ENCODE assay signal across 1 cellular context in the genomic region with DNA sequence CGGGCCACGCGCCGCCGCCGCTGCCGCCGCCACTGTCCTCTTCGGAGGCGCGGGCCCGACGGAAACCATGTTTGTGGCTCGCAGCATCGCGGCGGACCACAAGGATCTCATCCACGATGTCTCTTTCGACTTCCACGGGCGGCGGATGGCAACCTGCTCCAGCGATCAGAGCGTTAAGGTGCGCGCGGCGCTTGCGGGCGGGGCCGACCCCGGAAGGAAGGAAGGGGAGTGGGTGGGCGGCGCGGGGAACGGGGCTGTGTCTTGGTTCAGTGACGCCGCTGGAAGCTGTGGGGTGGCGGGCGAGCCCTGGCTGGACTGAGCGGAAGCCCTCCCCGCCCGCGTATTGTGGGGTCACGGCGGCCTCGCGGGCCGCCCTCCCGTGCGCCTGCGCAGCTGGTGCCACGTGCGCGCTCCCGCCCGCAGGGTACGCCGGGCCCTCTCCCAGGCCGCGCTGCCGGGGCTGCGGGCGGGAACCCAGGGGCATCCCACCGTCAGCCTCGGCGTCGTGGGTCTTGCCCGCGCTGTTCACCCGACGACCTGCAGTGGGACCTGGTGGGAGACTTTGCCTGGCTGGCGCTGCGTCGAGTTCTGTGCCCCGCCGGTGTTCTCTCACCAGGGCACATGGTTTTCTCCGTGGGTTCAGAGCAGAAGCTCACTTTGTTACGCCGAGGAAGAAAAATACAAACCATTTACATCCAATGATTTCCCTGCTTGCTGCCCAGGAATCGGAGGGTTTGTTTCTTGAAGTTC.
TF ChIP-seq lines count a peak whose summit lies in the region.

No MANE protein-coding gene starts in this region.

TF ChIP-seq in K562, 482 proteins besides CTCF, POLR2A, EP300 and RAD21 (continued from another document and continues in another):
- TF ChIP-seq, protein P1, sequence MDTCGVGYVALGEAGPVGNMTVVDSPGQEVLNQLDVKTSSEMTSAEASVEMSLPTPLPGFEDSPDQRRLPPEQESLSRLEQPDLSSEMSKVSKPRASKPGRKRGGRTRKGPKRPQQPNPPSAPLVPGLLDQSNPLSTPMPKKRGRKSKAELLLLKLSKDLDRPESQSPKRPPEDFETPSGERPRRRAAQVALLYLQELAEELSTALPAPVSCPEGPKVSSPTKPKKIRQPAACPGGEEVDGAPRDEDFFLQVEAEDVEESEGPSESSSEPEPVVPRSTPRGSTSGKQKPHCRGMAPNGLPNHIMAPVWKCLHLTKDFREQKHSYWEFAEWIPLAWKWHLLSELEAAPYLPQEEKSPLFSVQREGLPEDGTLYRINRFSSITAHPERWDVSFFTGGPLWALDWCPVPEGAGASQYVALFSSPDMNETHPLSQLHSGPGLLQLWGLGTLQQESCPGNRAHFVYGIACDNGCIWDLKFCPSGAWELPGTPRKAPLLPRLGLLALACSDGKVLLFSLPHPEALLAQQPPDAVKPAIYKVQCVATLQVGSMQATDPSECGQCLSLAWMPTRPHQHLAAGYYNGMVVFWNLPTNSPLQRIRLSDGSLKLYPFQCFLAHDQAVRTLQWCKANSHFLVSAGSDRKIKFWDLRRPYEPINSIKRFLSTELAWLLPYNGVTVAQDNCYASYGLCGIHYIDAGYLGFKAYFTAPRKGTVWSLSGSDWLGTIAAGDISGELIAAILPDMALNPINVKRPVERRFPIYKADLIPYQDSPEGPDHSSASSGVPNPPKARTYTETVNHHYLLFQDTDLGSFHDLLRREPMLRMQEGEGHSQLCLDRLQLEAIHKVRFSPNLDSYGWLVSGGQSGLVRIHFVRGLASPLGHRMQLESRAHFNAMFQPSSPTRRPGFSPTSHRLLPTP (IDR thresholded peaks at IDR 0.05; ENCODE audit: borderline replicate concordance, extremely low read depth, insufficient read length): no peak
- TF ChIP-seq HNRNPH1 (optimal IDR thresholded peaks at IDR 0.05; ENCODE audit: low read depth, low read length): no peak
- no peak for TF ChIP-seq SPI1 (IDR thresholded peaks at IDR 0.05; ENCODE audit: borderline replicate concordance, low read depth, low read length)
- TF ChIP-seq ARID2 (IDR thresholded peaks at IDR 0.05): no peak
- TF ChIP-seq, protein P2, sequence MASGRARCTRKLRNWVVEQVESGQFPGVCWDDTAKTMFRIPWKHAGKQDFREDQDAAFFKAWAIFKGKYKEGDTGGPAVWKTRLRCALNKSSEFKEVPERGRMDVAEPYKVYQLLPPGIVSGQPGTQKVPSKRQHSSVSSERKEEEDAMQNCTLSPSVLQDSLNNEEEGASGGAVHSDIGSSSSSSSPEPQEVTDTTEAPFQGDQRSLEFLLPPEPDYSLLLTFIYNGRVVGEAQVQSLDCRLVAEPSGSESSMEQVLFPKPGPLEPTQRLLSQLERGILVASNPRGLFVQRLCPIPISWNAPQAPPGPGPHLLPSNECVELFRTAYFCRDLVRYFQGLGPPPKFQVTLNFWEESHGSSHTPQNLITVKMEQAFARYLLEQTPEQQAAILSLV (tag; IDR thresholded peaks at IDR 0.05): no peak
- no peak for TF ChIP-seq BRF1 (IDR thresholded peaks at IDR 0.05; ENCODE audit: borderline replicate concordance, extremely low read depth, insufficient read length)
- TF ChIP-seq MEF2D (tag; conservative IDR thresholded peaks at IDR 0.05; ENCODE audit: low read depth): no peak
- TF ChIP-seq, protein P3, sequence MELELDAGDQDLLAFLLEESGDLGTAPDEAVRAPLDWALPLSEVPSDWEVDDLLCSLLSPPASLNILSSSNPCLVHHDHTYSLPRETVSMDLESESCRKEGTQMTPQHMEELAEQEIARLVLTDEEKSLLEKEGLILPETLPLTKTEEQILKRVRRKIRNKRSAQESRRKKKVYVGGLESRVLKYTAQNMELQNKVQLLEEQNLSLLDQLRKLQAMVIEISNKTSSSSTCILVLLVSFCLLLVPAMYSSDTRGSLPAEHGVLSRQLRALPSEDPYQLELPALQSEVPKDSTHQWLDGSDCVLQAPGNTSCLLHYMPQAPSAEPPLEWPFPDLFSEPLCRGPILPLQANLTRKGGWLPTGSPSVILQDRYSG (tag; conservative IDR thresholded peaks at IDR 0.05; ENCODE audit: low read depth): peak; percentile 86
- TF ChIP-seq NR3C1 (CRISPR knock-in tag; IDR thresholded peaks at IDR 0.05): peak; percentile 96
- TF ChIP-seq ZNF408 (CRISPR knock-in tag; IDR thresholded peaks at IDR 0.05; ENCODE audit: low read depth): no peak
- peak; percentile 11 for TF ChIP-seq NEUROD1 (IDR thresholded peaks at IDR 0.05; ENCODE audit: borderline replicate concordance, low read depth, low read length, partially characterized antibody)
- TF ChIP-seq KAT2B (IDR thresholded peaks at IDR 0.05; ENCODE audit: low read depth, low read length): no peak
- no peak for TF ChIP-seq MAFF (IDR thresholded peaks at IDR 0.05; ENCODE audit: low read length)
- peak; percentile 91 for TF ChIP-seq PHF8 (IDR thresholded peaks at IDR 0.05; ENCODE audit: borderline replicate concordance, low read length)
- TF ChIP-seq, protein P4, sequence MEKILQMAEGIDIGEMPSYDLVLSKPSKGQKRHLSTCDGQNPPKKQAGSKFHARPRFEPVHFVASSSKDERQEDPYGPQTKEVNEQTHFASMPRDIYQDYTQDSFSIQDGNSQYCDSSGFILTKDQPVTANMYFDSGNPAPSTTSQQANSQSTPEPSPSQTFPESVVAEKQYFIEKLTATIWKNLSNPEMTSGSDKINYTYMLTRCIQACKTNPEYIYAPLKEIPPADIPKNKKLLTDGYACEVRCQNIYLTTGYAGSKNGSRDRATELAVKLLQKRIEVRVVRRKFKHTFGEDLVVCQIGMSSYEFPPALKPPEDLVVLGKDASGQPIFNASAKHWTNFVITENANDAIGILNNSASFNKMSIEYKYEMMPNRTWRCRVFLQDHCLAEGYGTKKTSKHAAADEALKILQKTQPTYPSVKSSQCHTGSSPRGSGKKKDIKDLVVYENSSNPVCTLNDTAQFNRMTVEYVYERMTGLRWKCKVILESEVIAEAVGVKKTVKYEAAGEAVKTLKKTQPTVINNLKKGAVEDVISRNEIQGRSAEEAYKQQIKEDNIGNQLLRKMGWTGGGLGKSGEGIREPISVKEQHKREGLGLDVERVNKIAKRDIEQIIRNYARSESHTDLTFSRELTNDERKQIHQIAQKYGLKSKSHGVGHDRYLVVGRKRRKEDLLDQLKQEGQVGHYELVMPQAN (IDR thresholded peaks at IDR 0.05; ENCODE audit: borderline replicate concordance): peak; percentile 76; the same call in 1 of the 2 replicates
- no peak for TF ChIP-seq ZNF699 (CRISPR knock-in tag; IDR thresholded peaks at IDR 0.05; ENCODE audit: insufficient replicate concordance)
- TF ChIP-seq EWSR1 (IDR thresholded peaks at IDR 0.05; ENCODE audit: borderline replicate concordance, low read depth, partially characterized antibody): no peak
- TF ChIP-seq, protein P5, sequence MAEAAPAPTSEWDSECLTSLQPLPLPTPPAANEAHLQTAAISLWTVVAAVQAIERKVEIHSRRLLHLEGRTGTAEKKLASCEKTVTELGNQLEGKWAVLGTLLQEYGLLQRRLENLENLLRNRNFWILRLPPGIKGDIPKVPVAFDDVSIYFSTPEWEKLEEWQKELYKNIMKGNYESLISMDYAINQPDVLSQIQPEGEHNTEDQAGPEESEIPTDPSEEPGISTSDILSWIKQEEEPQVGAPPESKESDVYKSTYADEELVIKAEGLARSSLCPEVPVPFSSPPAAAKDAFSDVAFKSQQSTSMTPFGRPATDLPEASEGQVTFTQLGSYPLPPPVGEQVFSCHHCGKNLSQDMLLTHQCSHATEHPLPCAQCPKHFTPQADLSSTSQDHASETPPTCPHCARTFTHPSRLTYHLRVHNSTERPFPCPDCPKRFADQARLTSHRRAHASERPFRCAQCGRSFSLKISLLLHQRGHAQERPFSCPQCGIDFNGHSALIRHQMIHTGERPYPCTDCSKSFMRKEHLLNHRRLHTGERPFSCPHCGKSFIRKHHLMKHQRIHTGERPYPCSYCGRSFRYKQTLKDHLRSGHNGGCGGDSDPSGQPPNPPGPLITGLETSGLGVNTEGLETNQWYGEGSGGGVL (CRISPR knock-in tag; IDR thresholded peaks at IDR 0.05): no peak
- TF ChIP-seq, protein P6, sequence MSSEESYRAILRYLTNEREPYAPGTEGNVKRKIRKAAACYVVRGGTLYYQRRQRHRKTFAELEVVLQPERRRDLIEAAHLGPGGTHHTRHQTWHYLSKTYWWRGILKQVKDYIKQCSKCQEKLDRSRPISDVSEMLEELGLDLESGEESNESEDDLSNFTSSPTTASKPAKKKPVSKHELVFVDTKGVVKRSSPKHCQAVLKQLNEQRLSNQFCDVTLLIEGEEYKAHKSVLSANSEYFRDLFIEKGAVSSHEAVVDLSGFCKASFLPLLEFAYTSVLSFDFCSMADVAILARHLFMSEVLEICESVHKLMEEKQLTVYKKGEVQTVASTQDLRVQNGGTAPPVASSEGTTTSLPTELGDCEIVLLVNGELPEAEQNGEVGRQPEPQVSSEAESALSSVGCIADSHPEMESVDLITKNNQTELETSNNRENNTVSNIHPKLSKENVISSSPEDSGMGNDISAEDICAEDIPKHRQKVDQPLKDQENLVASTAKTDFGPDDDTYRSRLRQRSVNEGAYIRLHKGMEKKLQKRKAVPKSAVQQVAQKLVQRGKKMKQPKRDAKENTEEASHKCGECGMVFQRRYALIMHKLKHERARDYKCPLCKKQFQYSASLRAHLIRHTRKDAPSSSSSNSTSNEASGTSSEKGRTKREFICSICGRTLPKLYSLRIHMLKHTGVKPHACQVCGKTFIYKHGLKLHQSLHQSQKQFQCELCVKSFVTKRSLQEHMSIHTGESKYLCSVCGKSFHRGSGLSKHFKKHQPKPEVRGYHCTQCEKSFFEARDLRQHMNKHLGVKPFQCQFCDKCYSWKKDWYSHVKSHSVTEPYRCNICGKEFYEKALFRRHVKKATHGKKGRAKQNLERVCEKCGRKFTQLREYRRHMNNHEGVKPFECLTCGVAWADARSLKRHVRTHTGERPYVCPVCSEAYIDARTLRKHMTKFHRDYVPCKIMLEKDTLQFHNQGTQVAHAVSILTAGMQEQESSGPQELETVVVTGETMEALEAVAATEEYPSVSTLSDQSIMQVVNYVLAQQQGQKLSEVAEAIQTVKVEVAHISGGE (CRISPR knock-in tag; IDR thresholded peaks at IDR 0.05): peak in 1 of 3 experiments; percentile 70; a peak in 2 of 6 replicates
- peak; percentile 93 for TF ChIP-seq ZNF232 (CRISPR knock-in tag; IDR thresholded peaks at IDR 0.05)
- no peak for TF ChIP-seq ATF1 (CRISPR knock-in tag; IDR thresholded peaks at IDR 0.05)
- TF ChIP-seq ATF1 (tag; IDR thresholded peaks at IDR 0.05): peak; percentile 81
- no peak for TF ChIP-seq ARID1B (IDR thresholded peaks at IDR 0.05)
- TF ChIP-seq ZBTB7A (IDR thresholded peaks at IDR 0.05; ENCODE audit: borderline replicate concordance, control insufficient read depth, low read depth, low read length): peak; percentile 85; the same call in 1 of the 2 replicates
- TF ChIP-seq, protein P7, sequence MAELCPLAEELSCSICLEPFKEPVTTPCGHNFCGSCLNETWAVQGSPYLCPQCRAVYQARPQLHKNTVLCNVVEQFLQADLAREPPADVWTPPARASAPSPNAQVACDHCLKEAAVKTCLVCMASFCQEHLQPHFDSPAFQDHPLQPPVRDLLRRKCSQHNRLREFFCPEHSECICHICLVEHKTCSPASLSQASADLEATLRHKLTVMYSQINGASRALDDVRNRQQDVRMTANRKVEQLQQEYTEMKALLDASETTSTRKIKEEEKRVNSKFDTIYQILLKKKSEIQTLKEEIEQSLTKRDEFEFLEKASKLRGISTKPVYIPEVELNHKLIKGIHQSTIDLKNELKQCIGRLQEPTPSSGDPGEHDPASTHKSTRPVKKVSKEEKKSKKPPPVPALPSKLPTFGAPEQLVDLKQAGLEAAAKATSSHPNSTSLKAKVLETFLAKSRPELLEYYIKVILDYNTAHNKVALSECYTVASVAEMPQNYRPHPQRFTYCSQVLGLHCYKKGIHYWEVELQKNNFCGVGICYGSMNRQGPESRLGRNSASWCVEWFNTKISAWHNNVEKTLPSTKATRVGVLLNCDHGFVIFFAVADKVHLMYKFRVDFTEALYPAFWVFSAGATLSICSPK (IDR thresholded peaks at IDR 0.05; ENCODE audit: borderline replicate concordance): no peak
- no peak; the same call in 1 of the 2 replicates for TF ChIP-seq ZNF239 (CRISPR knock-in tag; IDR thresholded peaks at IDR 0.05)
- TF ChIP-seq, protein P8, sequence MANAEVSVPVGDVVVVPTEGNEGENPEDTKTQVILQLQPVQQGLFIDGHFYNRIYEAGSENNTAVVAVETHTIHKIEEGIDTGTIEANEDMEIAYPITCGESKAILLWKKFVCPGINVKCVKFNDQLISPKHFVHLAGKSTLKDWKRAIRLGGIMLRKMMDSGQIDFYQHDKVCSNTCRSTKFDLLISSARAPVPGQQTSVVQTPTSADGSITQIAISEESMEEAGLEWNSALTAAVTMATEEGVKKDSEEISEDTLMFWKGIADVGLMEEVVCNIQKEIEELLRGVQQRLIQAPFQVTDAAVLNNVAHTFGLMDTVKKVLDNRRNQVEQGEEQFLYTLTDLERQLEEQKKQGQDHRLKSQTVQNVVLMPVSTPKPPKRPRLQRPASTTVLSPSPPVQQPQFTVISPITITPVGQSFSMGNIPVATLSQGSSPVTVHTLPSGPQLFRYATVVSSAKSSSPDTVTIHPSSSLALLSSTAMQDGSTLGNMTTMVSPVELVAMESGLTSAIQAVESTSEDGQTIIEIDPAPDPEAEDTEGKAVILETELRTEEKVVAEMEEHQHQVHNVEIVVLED (CRISPR knock-in tag; IDR thresholded peaks at IDR 0.05): peak; percentile 80
- TF ChIP-seq ERF (CRISPR knock-in tag; IDR thresholded peaks at IDR 0.05): peak; percentile 15; the same call in 1 of the 2 replicates
- TF ChIP-seq, protein P9, sequence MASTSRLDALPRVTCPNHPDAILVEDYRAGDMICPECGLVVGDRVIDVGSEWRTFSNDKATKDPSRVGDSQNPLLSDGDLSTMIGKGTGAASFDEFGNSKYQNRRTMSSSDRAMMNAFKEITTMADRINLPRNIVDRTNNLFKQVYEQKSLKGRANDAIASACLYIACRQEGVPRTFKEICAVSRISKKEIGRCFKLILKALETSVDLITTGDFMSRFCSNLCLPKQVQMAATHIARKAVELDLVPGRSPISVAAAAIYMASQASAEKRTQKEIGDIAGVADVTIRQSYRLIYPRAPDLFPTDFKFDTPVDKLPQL (IDR thresholded peaks at IDR 0.05; ENCODE audit: extremely low read depth, insufficient read length): no peak
- TF ChIP-seq, protein P10, sequence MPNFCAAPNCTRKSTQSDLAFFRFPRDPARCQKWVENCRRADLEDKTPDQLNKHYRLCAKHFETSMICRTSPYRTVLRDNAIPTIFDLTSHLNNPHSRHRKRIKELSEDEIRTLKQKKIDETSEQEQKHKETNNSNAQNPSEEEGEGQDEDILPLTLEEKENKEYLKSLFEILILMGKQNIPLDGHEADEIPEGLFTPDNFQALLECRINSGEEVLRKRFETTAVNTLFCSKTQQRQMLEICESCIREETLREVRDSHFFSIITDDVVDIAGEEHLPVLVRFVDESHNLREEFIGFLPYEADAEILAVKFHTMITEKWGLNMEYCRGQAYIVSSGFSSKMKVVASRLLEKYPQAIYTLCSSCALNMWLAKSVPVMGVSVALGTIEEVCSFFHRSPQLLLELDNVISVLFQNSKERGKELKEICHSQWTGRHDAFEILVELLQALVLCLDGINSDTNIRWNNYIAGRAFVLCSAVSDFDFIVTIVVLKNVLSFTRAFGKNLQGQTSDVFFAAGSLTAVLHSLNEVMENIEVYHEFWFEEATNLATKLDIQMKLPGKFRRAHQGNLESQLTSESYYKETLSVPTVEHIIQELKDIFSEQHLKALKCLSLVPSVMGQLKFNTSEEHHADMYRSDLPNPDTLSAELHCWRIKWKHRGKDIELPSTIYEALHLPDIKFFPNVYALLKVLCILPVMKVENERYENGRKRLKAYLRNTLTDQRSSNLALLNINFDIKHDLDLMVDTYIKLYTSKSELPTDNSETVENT (CRISPR knock-in tag; IDR thresholded peaks at IDR 0.05): peak; percentile 70
- no peak for TF ChIP-seq SP2 (IDR thresholded peaks at IDR 0.05; ENCODE audit: extremely low read depth, low read depth, low read length, poor library complexity, severe bottlenecking)
- TF ChIP-seq HCFC1 (IDR thresholded peaks at IDR 0.05; ENCODE audit: low read depth, low read length): no peak; the same call in 1 of the 2 replicates
- TF ChIP-seq ZNF444 (CRISPR knock-in tag; IDR thresholded peaks at IDR 0.05): no peak
- no peak for TF ChIP-seq NELFE (IDR thresholded peaks at IDR 0.05; ENCODE audit: insufficient read depth, insufficient read length)
- no peak for TF ChIP-seq RBM22 (IDR thresholded peaks at IDR 0.05; ENCODE audit: low read depth, low read length, poor library complexity, severe bottlenecking)
- TF ChIP-seq NUFIP1 (IDR thresholded peaks at IDR 0.05; ENCODE audit: partially characterized antibody): peak; percentile 87
